ENCODE assay signal across 18 cellular contexts in the genomic region with DNA sequence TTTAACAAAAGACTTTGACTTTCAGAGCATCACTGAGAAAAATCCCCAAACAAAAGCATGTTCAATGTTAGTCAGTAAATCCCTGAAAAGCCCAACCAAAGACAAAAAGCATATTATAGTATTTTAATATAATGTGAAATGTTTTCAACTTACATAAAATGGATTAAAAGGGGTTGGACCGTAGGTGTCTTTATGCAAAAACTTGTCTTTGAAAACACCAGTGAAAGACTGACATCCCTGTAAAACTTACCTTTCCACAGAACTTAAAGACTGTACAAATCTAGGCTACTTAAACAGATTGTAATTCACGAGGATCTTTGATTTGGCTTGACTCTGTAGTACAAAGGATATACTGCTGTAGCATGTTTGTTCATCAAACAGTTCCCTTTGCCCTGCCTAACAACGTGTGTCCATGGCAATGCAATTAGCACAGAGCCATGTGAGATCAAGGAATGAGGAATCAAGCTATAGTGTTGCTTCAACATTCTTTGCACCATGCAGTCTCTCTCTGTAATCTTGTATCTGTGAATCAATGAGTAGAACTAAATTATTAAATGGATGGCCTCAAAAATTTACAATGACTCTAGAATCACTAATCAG.
DNase-seq lines count a peak whose midpoint lies in the region; ATAC-seq and TF ChIP-seq lines count a peak whose summit lies in the region.
"Had no signal": no experiment of that assay in that cellular context is flagged by ENCODE, and none has a peak within 500 bp of the region (broad histone marks: within the 10 kb centered on the region; RNA-seq: fewer than 3 reads in every experiment).

No MANE protein-coding gene starts in this region.

- H3K4me3 ChIP-seq in Caco-2 (ENCODE audit: low read depth, low read length): no peak overlapping the region

- TF ChIP-seq CTCF in Caco-2 (IDR thresholded peaks at IDR 0.05; ENCODE audit: insufficient read depth in 1 of 2, low read depth in 1 of 2, low read length in 1 of 2, severe bottlenecking in 1 of 2, unreplicated experiment in 1 of 2): no peak

- H3K36me3 ChIP-seq in Caco-2 (ENCODE audit: control insufficient read depth, insufficient read depth, low read length): no peaks in the 10 kb centered on the region

- H3K4me1 ChIP-seq in Caco-2: peaks cover 16% of the 10 kb centered on the region

- peak overlapping the region; percentile 48 for H3K27ac Mint-ChIP-seq in Caco-2 (ENCODE audit: unreplicated experiment)
- H3K27ac Mint-ChIP-seq: activated naive CD4-positive, alpha-beta T cell treated with anti-CD3 and anti-CD28 coated beads, Interleukin-2, amount 10 ng/mL, durations not matched to agents 7 days and 5 days; B cell; nephron progenitor cell had no signal

- no TSS peak for BruUV-seq in Caco-2 (replicated peaks; lab: Mats Ljungman, UMichigan)

- intact Hi-C loops in Caco-2 (cut with micrococcal nuclease; ENCODE audit: unreplicated experiment): no loop called here

- no peaks in the 10 kb centered on the region for H3K27me3 Mint-ChIP-seq in Caco-2 (ENCODE audit: insufficient read depth, unreplicated experiment)
- H3K27me3 Mint-ChIP-seq: activated naive CD4-positive, alpha-beta T cell treated with anti-CD3 and anti-CD28 coated beads, Interleukin-2, amount 10 ng/mL, durations not matched to agents 7 days and 5 days; B cell had no signal

- POLR2A ChIA-PET in Caco-2 (lab: Charles Lee): no interaction called here

- H3K27me3 ChIP-seq in Caco-2 (replicated peaks; ENCODE audit: control insufficient read depth, insufficient read depth, low read length): no peaks in the 10 kb centered on the region

- H3K9me3 Mint-ChIP-seq in Caco-2 (ENCODE audit: unreplicated experiment): no peaks in the 10 kb centered on the region
- H3K9me3 Mint-ChIP-seq: nephron progenitor cell had no signal

- H3K9me3 ChIP-seq in Caco-2: no peaks in the 10 kb centered on the region

- no peak overlapping the region for H3K4me3 Mint-ChIP-seq in Caco-2 (ENCODE audit: unreplicated experiment)
- H3K4me3 Mint-ChIP-seq: activated naive CD4-positive, alpha-beta T cell treated with anti-CD3 and anti-CD28 coated beads, Interleukin-2, amount 10 ng/mL, durations not matched to agents 7 days and 5 days; B cell; nephron progenitor cell had no signal

- no peaks in the 10 kb centered on the region for H3K36me3 Mint-ChIP-seq in Caco-2 (ENCODE audit: insufficient read depth, unreplicated experiment)
- H3K36me3 Mint-ChIP-seq: activated naive CD4-positive, alpha-beta T cell treated with anti-CD3 and anti-CD28 coated beads, Interleukin-2, amount 10 ng/mL, durations not matched to agents 7 days and 5 days had no signal

- DNase-seq in Caco-2 (peak in 1 of 2 experiments; percentile 2), HT-29 (ENCODE audit: low spot score) (peak; percentile 69), NCI-H748 (lab: John Stamatoyannopoulos, UW; ENCODE audit: unreplicated experiment) (peak; percentile 94), left kidney (ENCODE audit: low read depth, low spot score) (peak; percentile 25), AG08396 (ENCODE audit: low spot score) (no peak), SKM-1 (lab: John Stamatoyannopoulos, UW; ENCODE audit: unreplicated experiment) (no peak)
- DNase-seq: activated CD4-positive, alpha-beta T cell treated with anti-CD3 and anti-CD28 coated beads, Interleukin-2, amount 50 U/mL, for 48 hours; activated naive CD4-positive, alpha-beta T cell treated with anti-CD3 and anti-CD28 coated beads, Interleukin-2, amount 10 ng/mL, durations not matched to agents 7 days and 5 days; activated T-cell treated with anti-CD3 and anti-CD28 coated beads, Interleukin-2, amount 50 U/mL, for 1 hour; aorta; hippocampal formation; mesenchymal stem cell; NCI-H2171; nephron progenitor cell; T-helper 1 cell had no signal

- H3K4me1 Mint-ChIP-seq in Caco-2 (ENCODE audit: low read depth, unreplicated experiment): peaks cover 8% of the 10 kb centered on the region
- H3K4me1 Mint-ChIP-seq: activated naive CD4-positive, alpha-beta T cell treated with anti-CD3 and anti-CD28 coated beads, Interleukin-2, amount 10 ng/mL, durations not matched to agents 7 days and 5 days; B cell had no signal

- CTCF ChIA-PET in Caco-2 (lab: Charles Lee): no interaction called here

- ATAC-seq in GM18870 (IDR thresholded peaks at IDR 0.05; ENCODE audit: unreplicated experiment) (no peak), HG03095 (IDR thresholded peaks at IDR 0.05; ENCODE audit: unreplicated experiment) (no peak)

Comparison
In these comparisons a context has a peak if more than half of its experiments do, and no peak if none do; other contexts are left out.
1. DNase-seq: peak in HT-29 (single experiment), NCI-H748 (single experiment) and left kidney (single experiment); none in AG08396 (single experiment) and SKM-1 (single experiment).